In genomic region chr15:78730955-78731354, GRCh38 we compare ENCODE assay signal across 24 cellular contexts.
"Had no signal": no experiment of that assay in that cellular context is flagged by ENCODE, and none has a peak within 500 bp of the region (broad histone marks: within the 10 kb centered on the region; RNA-seq: fewer than 3 reads in every experiment).

No MANE protein-coding gene starts in this region.

- H3K9me3 Mint-ChIP-seq: immature natural killer cell; naive thymus-derived CD8-positive, alpha-beta T cell; nephron progenitor cell had no signal

- H3K4me3 Mint-ChIP-seq: immature natural killer cell; naive thymus-derived CD8-positive, alpha-beta T cell; nephron progenitor cell had no signal

- H3K4me1 Mint-ChIP-seq: immature natural killer cell; naive thymus-derived CD8-positive, alpha-beta T cell had no signal

- H3K4me1 ChIP-seq: parathyroid adenoma, testis, tibial artery, upper lobe of left lung had no signal

- ATAC-seq: naive thymus-derived CD8-positive, alpha-beta T cell; sciatic nerve; stimulated activated naive CD8-positive, alpha-beta T cell treated with anti-CD3 and anti-CD28 coated beads, Interleukin-15, Interleukin-2, amounts not matched to agents 100 U/mL and 50 U/mL, for 24 hours had no signal

- H3K4me3 ChIP-seq: dorsolateral prefrontal cortex, smooth muscle cell, testis, tibial artery, upper lobe of left lung had no signal

- H3K27ac Mint-ChIP-seq: immature natural killer cell, nephron progenitor cell, progenitor cell of endocrine pancreas had no signal

- H3K36me3 ChIP-seq: tibial artery, upper lobe of left lung had no signal

- DNase-seq: dorsolateral prefrontal cortex; effector CD4-positive, alpha-beta T cell; hypothalamus; immature natural killer cell; islet precursor cell; kidney glomerular epithelial cell; mammary epithelial cell; mesendoderm; naive thymus-derived CD8-positive, alpha-beta T cell; nephron progenitor cell; occipital lobe; stimulated activated CD4-positive, alpha-beta T cell treated with anti-CD3 and anti-CD28 coated beads, Interleukin-12 subunit alpha, Interleukin-12 subunit beta, amount 100 ng/mL, for 4 hours; stimulated activated CD4-positive, alpha-beta T cell treated with anti-CD3 and anti-CD28 coated beads, Interleukin-1b, Interleukin-23, amount 100 ng/mL, for 48 hours; stimulated activated CD4-positive, alpha-beta T cell treated with anti-CD3 and anti-CD28 coated beads, Interleukin-4, amount 100 ng/mL, for 1 hour; stimulated activated CD8-positive, alpha-beta memory T cell treated with anti-CD3 and anti-CD28 coated beads, Interleukin-4, amount 100 ng/mL, for 48 hours; stimulated activated naive CD8-positive, alpha-beta T cell treated with anti-CD3 and anti-CD28 coated beads, Interleukin-15, Interleukin-2, amounts not matched to agents 100 U/mL and 50 U/mL, for 24 hours; substantia nigra; testis; tibial artery; upper lobe of left lung had no signal

- H3K9me3 ChIP-seq: testis, tibial artery, upper lobe of left lung had no signal

- H3K27ac ChIP-seq: dorsolateral prefrontal cortex, parathyroid adenoma, testis, tibial artery, upper lobe of left lung had no signal

- H3K27me3 ChIP-seq: testis, tibial artery, upper lobe of left lung had no signal

- H3K36me3 Mint-ChIP-seq: immature natural killer cell; naive thymus-derived CD8-positive, alpha-beta T cell had no signal
